ENCODE assay signal across 23 cellular contexts in the genomic region with DNA sequence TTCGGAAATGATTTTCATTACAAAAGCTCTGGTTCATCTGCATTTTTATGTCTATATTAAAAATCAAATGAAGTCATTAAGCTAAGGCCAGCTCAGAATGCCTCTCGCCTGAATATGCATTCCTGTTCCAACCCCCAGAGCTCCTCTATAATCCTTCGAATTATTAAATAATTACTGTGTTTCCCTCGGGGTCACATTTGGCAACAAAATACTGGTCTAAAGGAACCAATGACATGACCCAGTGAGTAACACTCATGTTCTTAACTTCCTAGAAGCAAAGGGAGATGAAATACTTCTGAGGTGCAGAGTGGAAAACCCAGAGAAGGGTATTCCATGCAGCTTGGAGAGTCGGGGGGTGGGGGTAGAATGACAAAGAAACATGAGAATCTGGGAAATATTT.
DNase-seq lines count a peak whose midpoint lies in the region; ATAC-seq, FAIRE-seq and TF ChIP-seq lines count a peak whose summit lies in the region.
"Had no signal": no experiment of that assay in that cellular context is flagged by ENCODE, and none has a peak within 500 bp of the region (broad histone marks: within the 10 kb centered on the region; RNA-seq: fewer than 3 reads in every experiment).

No MANE protein-coding gene starts in this region.

- H4K20me1 ChIP-seq in BLaER1 (no peaks in the 10 kb centered on the region), astrocyte (ENCODE audit: insufficient read depth, low read length) (peaks cover 30% of the 10 kb centered on the region), osteoblast (ENCODE audit: insufficient read depth, low read length) (no peaks in the 10 kb centered on the region)

- peak overlapping the region; percentile 27; the same call in 1 of the 2 replicates for H3K27ac ChIP-seq in BLaER1
- no peak overlapping the region for H3K27ac ChIP-seq in astrocyte (ENCODE audit: low read depth, low read length)
- peak overlapping the region in 3 of 4 donors; percentile 3 to 26 (median 22) for H3K27ac ChIP-seq in gastroesophageal sphincter
- no peak overlapping the region for H3K27ac ChIP-seq in osteoblast (ENCODE audit: low read depth, low read length)
- H3K27ac ChIP-seq: foreskin keratinocyte, hepatocyte, left lung, upper lobe of right lung had no signal

- no peak for ATAC-seq in gastroesophageal sphincter
- no peak for ATAC-seq in HG02798 (IDR thresholded peaks at IDR 0.05; ENCODE audit: poor library complexity, unreplicated experiment)
- ATAC-seq: foreskin keratinocyte, left lung, upper lobe of right lung had no signal

- H3K9me3 Mint-ChIP-seq in astrocyte (ENCODE audit: unreplicated experiment): no peaks in the 10 kb centered on the region
- H3K9me3 Mint-ChIP-seq: immature natural killer cell had no signal

- no peaks in the 10 kb centered on the region for H3K27me3 ChIP-seq in BLaER1
- no peaks in the 10 kb centered on the region for H3K27me3 ChIP-seq in astrocyte (ENCODE audit: insufficient read depth, low read length)
- H3K27me3 ChIP-seq in gastroesophageal sphincter: no peaks in the 10 kb centered on the region
- H3K27me3 ChIP-seq in osteoblast (ENCODE audit: insufficient read depth, low read length): no peaks in the 10 kb centered on the region
- H3K27me3 ChIP-seq: foreskin keratinocyte, hepatocyte, left lung, upper lobe of right lung had no signal

- H3K4me3 ChIP-seq in BLaER1: no peak overlapping the region
- no peak overlapping the region for H3K4me3 ChIP-seq in astrocyte (ENCODE audit: insufficient read depth, low read depth, low read length)
- no peak overlapping the region for H3K4me3 ChIP-seq in gastroesophageal sphincter
- no peak overlapping the region for H3K4me3 ChIP-seq in osteoblast (ENCODE audit: insufficient read depth, low read length)
- H3K4me3 ChIP-seq: hepatocyte, left lung, upper lobe of right lung had no signal

- H3K9me3 ChIP-seq in BLaER1 (peaks cover 34% of the 10 kb centered on the region), astrocyte (ENCODE audit: insufficient read depth, low read depth, low read length) (no peaks in the 10 kb centered on the region), gastroesophageal sphincter (no peaks in the 10 kb centered on the region), osteoblast (ENCODE audit: low read depth, low read length) (no peaks in the 10 kb centered on the region)
- H3K9me3 ChIP-seq: left lung, upper lobe of right lung had no signal

- peaks cover 48% of the 10 kb centered on the region for H3K4me1 ChIP-seq in BLaER1
- H3K4me1 ChIP-seq in astrocyte (ENCODE audit: insufficient read depth, low read length): peaks cover 14% of the 10 kb centered on the region
- peaks cover 14 to 57% (median 23%) of the 10 kb centered on the region in 3 donors for H3K4me1 ChIP-seq in gastroesophageal sphincter
- H3K4me1 ChIP-seq in osteoblast (ENCODE audit: insufficient read depth, low read length): peaks cover 14% of the 10 kb centered on the region
- H3K4me1 ChIP-seq: foreskin keratinocyte had no signal

- no peak overlapping the region for H3K9ac ChIP-seq in BLaER1
- no peak overlapping the region for H3K9ac ChIP-seq in astrocyte (ENCODE audit: low read length)

- peaks cover 27% of the 10 kb centered on the region for H3K36me3 Mint-ChIP-seq in astrocyte (ENCODE audit: low read depth, unreplicated experiment)

- DNase-seq in astrocyte (ENCODE audit: low read depth): no peak
- DNase-seq in osteoblast (ENCODE audit: insufficient read length, low spot score, missing footprints): no peak
- no peak for DNase-seq in HTR-8/SVneo (ENCODE audit: insufficient read length, low spot score)
- no peak for DNase-seq in KG1 (lab: John Stamatoyannopoulos, UW)
- no peak for DNase-seq in GM13977 (ENCODE audit: low spot score)
- DNase-seq: activated naive CD4-positive, alpha-beta T cell; activated T-cell treated with anti-CD3 and anti-CD28 coated beads, Interleukin-2, amount 50 U/mL, for 1 hour; foreskin keratinocyte; immature natural killer cell; left lung; NCI-H1048; stimulated activated CD4-positive, alpha-beta T cell treated with anti-CD3 and anti-CD28 coated beads, Interleukin-2, amount 100 ng/mL, for 24 hours; upper lobe of right lung had no signal

- no peak for TF ChIP-seq EP300 in gastroesophageal sphincter (IDR thresholded peaks at IDR 0.05)

- H3K36me3 ChIP-seq in BLaER1 (peaks cover 67% of the 10 kb centered on the region), astrocyte (ENCODE audit: insufficient read depth, low read length) (peaks cover 3% of the 10 kb centered on the region), gastroesophageal sphincter (peaks cover 0 to 17% of the 10 kb centered on the region in 2 donors), osteoblast (ENCODE audit: insufficient read depth, low read length) (no peaks in the 10 kb centered on the region)

- TF ChIP-seq CTCF in astrocyte (IDR thresholded peaks at IDR 0.05; ENCODE audit: insufficient read depth, low read depth, low read length) (no peak), gastroesophageal sphincter (IDR thresholded peaks at IDR 0.05) (no peak), osteoblast (IDR thresholded peaks at IDR 0.05; ENCODE audit: extremely low read depth, low read depth, low read length) (no peak), GM13977 (IDR thresholded peaks at IDR 0.05; ENCODE audit: extremely low read depth, insufficient read depth, missing control alignments) (no peak)

- peaks cover 48% of the 10 kb centered on the region for H3K79me2 ChIP-seq in astrocyte (ENCODE audit: insufficient read depth, low read length)
- no peaks in the 10 kb centered on the region for H3K79me2 ChIP-seq in osteoblast (ENCODE audit: insufficient read depth, low read length)

- no peak for TF ChIP-seq POLR2A in gastroesophageal sphincter (IDR thresholded peaks at IDR 0.05)

- H2AFZ ChIP-seq in astrocyte (ENCODE audit: low read depth, low read length) (no peak overlapping the region), osteoblast (ENCODE audit: low read length) (no peak overlapping the region)
- H2AFZ ChIP-seq: hepatocyte had no signal

- H3K4me2 ChIP-seq in BLaER1: no peak overlapping the region
- no peak overlapping the region for H3K4me2 ChIP-seq in astrocyte (ENCODE audit: low read length)
- H3K4me2 ChIP-seq in osteoblast (ENCODE audit: insufficient read depth, low read length): peak overlapping the region; percentile 23
- H3K4me2 ChIP-seq: hepatocyte had no signal

- H3K4me1 Mint-ChIP-seq in astrocyte (ENCODE audit: low read depth, unreplicated experiment): peaks cover 29% of the 10 kb centered on the region

- H3K4me3 Mint-ChIP-seq in astrocyte (ENCODE audit: unreplicated experiment): no peak overlapping the region

- in situ Hi-C loops in GM13977 (cut with MboI; ENCODE audit: low pct_unique_long_range_greater_than_20kb, low sequenced_read_pairs, unreplicated experiment): no loop called here

- H3K27me3 Mint-ChIP-seq in astrocyte (ENCODE audit: low read depth, unreplicated experiment): no peaks in the 10 kb centered on the region
- H3K27me3 Mint-ChIP-seq: B cell had no signal

- peak overlapping the region; percentile 4 for H3K27ac Mint-ChIP-seq in astrocyte (ENCODE audit: unreplicated experiment)
- H3K27ac Mint-ChIP-seq: progenitor cell of endocrine pancreas had no signal

- 48 to 59% methylated on average over 5 of the region's 5 CpGs for WGBS in gastroesophageal sphincter (ENCODE audit: low coverage in 1 of 2), 2 donors

- no peak for FAIRE-seq in astrocyte (lab: Jason Lieb, UNC)
- FAIRE-seq in HTR-8/SVneo (lab: Jason Lieb, UNC): no peak
- FAIRE-seq: A204.1, bronchial epithelial cell, RCC 7860, small intestine had no signal

Comparison
In these comparisons a context has a peak if more than half of its experiments do, and no peak if none do; other contexts are left out.
1. H3K27ac ChIP-seq: peak in BLaER1 (single experiment) and gastroesophageal sphincter (3 of 4); none in astrocyte (single experiment) and osteoblast (single experiment).